In genomic region chr7:46146454-46147255, GRCh38 we compare ENCODE assay signal across 14 cellular contexts.
DNase-seq lines count a peak whose midpoint lies in the region; ATAC-seq, FAIRE-seq and TF ChIP-seq lines count a peak whose summit lies in the region.
"Had no signal": no experiment of that assay in that cellular context is flagged by ENCODE, and none has a peak within 500 bp of the region (broad histone marks: within the 10 kb centered on the region; RNA-seq: fewer than 3 reads in every experiment).

No MANE protein-coding gene starts in this region.

- no peaks in the 10 kb centered on the region for H3K23me2 ChIP-seq in H1 (ENCODE audit: low read depth, low read length)

- no peak for FAIRE-seq in H1 (lab: Jason Lieb, UNC)

- H2AFZ ChIP-seq in H1 (ENCODE audit: low read length) (no peak overlapping the region), osteoblast (ENCODE audit: low read length) (no peak overlapping the region)

- H3K9me3 ChIP-seq in H1 (ENCODE audit: insufficient read depth in 2 of 2, low read depth in 1 of 2, low read length in 1 of 2) (no peaks in the 10 kb centered on the region), osteoblast (ENCODE audit: low read depth, low read length) (no peaks in the 10 kb centered on the region), vagina (no peaks in the 10 kb centered on the region)
- H3K9me3 ChIP-seq: uterus had no signal

- H3K9ac ChIP-seq in H1 (replicated peaks in 1 of 4; ENCODE audit: extremely low read depth in 1 of 4, low read depth in 3 of 4, low read length in 3 of 4): no peak overlapping the region

- H3K14ac ChIP-seq in H1 (ENCODE audit: insufficient read length): no peak overlapping the region

- TF ChIP-seq POLR2A in H1 (IDR thresholded peaks at IDR 0.05; ENCODE audit: control extremely low read depth in 1 of 2, low read depth in 2 of 2, low read length in 2 of 2) (no peak), vagina (IDR thresholded peaks at IDR 0.05) (no peak)

- TF ChIP-seq CTCF in H1 (IDR thresholded peaks at IDR 0.05; ENCODE audit: control extremely low read depth in 1 of 3, insufficient read depth in 1 of 3, low read depth in 1 of 3, low read length in 3 of 3) (no peak), osteoblast (IDR thresholded peaks at IDR 0.05; ENCODE audit: extremely low read depth, low read depth, low read length) (no peak), vagina (IDR thresholded peaks at IDR 0.05) (no peak)

- H2BK5ac ChIP-seq in H1 (ENCODE audit: low read depth, low read length): no peak overlapping the region

- WGBS in H1 (ENCODE audit: extremely low coverage in 1 of 2, insufficient coverage in 1 of 2, insufficient read length in 1 of 2, insufficient replicate concordance in 2 of 2, low coverage in 1 of 2, low lambda C conversion rate in 2 of 2, missing lambda C conversion rate in 1 of 2), 2 experiments: 94% methylated on average over 11 of the region's 11 CpGs; no CpG with 5 or more reads in 1 of the 2 experiments

- H2BK12ac ChIP-seq in H1 (ENCODE audit: low read depth, low read length): peak overlapping the region; percentile 22; the same call in 1 of the 2 replicates

- CTCF ChIA-PET in H1 (lab: Charles Lee; ENCODE audit: partially characterized antibody): interaction anchor here (1.2 kb wide), 2 partner anchors 8 to 954 kb away, joined by 3 read pairs; no protein-coding TSS in a partner anchor

- TF ChIP-seq RAD21 in H1 (IDR thresholded peaks at IDR 0.05 in 1 of 2, conservative IDR thresholded peaks at IDR 0.05 in 1 of 2; ENCODE audit: low read depth in 2 of 2, low read length in 2 of 2): no peak

- intact Hi-C loops in vagina (cut with DNase I): no loop called here

- peak; percentile 90 for DNase-seq in Daoy (ENCODE audit: low read depth)
- peak; percentile 44 to 71 for DNase-seq in NCI-H446 (lab: John Stamatoyannopoulos, UW)
- no peak for DNase-seq in H1 (ENCODE audit: low read depth in 1 of 2, low spot score in 2 of 2)
- peak; percentile 61 for DNase-seq in osteoblast (ENCODE audit: insufficient read length, low spot score, missing footprints)
- DNase-seq in NCI-H1417 treated with DMSO at 0.1 percent for 48 hours (lab: John Stamatoyannopoulos, UW): no peak
- DNase-seq in dermis blood vessel endothelial cell: no peak
- no peak for DNase-seq in vagina (ENCODE audit: extremely low spot score in 2 of 2)
- DNase-seq: activated CD8-positive, alpha-beta T cell treated with anti-CD3 and anti-CD28 coated beads, Interleukin-2, amount 10 ng/mL, durations not matched to agents 7 days and 5 days; activated naive CD4-positive, alpha-beta T cell treated with anti-CD3 and anti-CD28 coated beads, Interleukin-2, amount 10 ng/mL, durations not matched to agents 7 days and 5 days; glutamatergic neuron; NCI-H1092 treated with DMSO at 0.1 percent for 48 hours; T-helper 1 cell; uterus had no signal

- peaks cover 4 to 13% (median 5%) of the 10 kb centered on the region in 4 experiments; a peak in 5 of 7 replicates for H3K4me1 ChIP-seq in H1 (replicated peaks in 1 of 4; ENCODE audit: control insufficient read depth in 3 of 4, insufficient read depth in 4 of 4, low read length in 3 of 4)
- H3K4me1 ChIP-seq in osteoblast (ENCODE audit: insufficient read depth, low read length): peaks cover 36% of the 10 kb centered on the region
- no peaks in the 10 kb centered on the region for H3K4me1 ChIP-seq in vagina
- H3K4me1 ChIP-seq: uterus had no signal

- no peak overlapping the region for H2BK120ac ChIP-seq in H1 (replicated peaks; ENCODE audit: low read depth, low read length)

- H3K4me3 ChIP-seq in H1 (ENCODE audit: extremely low read depth in 1 of 4, insufficient read depth in 2 of 4, low read depth in 3 of 4, low read length in 4 of 4) (no peak overlapping the region), osteoblast (ENCODE audit: insufficient read depth, low read length) (peak overlapping the region; percentile 46), vagina (no peak overlapping the region)
- H3K4me3 ChIP-seq: uterus had no signal

- no peaks in the 10 kb centered on the region for H3K79me1 ChIP-seq in H1 (ENCODE audit: low read depth, low read length)

- H4K20me1 ChIP-seq in H1 (replicated peaks in 1 of 2; ENCODE audit: control insufficient read depth in 1 of 2, insufficient read depth in 2 of 2, low read length in 2 of 2): no peaks in the 10 kb centered on the region
- H4K20me1 ChIP-seq in osteoblast (ENCODE audit: insufficient read depth, low read length): no peaks in the 10 kb centered on the region

- no peak overlapping the region for H3K4ac ChIP-seq in H1 (replicated peaks; ENCODE audit: insufficient read length, low read depth, low read length)

- H2BK15ac ChIP-seq in H1 (ENCODE audit: low read length): no peak overlapping the region

- no peak overlapping the region for H3K56ac ChIP-seq in H1 (replicated peaks; ENCODE audit: insufficient read length, low read depth, low read length)

- H3K4me2 ChIP-seq in H1 (ENCODE audit: insufficient read depth in 1 of 2, low read depth in 2 of 2, low read length in 2 of 2) (no peak overlapping the region), osteoblast (ENCODE audit: insufficient read depth, low read length) (peak overlapping the region; percentile 70)

- no peak overlapping the region for H4K5ac ChIP-seq in H1 (ENCODE audit: insufficient read length, low read depth, low read length)

- no peak for ATAC-seq in HG03025 (IDR thresholded peaks at IDR 0.05; ENCODE audit: low FRiP score, unreplicated experiment)
- ATAC-seq: activated CD8-positive, alpha-beta T cell treated with anti-CD3 and anti-CD28 coated beads, Interleukin-2, amount 10 ng/mL, durations not matched to agents 7 days and 5 days had no signal

- H4K8ac ChIP-seq in H1 (ENCODE audit: extremely low read depth, insufficient read depth, low read length): no peak overlapping the region

- no peak overlapping the region for H3K18ac ChIP-seq in H1 (ENCODE audit: extremely low read depth, low read length)

- POLR2A ChIA-PET in H1 (lab: Charles Lee; ENCODE audit: partially characterized antibody): interaction anchor here (1.3 kb wide), 1 partner anchor 224 kb away, joined by 5 read pairs; no protein-coding TSS in a partner anchor

- H3K36me3 ChIP-seq in H1 (ENCODE audit: control insufficient read depth in 2 of 4, insufficient read depth in 4 of 4, low read length in 3 of 4) (no peaks in the 10 kb centered on the region; a peak in 1 of 8 replicates), osteoblast (ENCODE audit: insufficient read depth, low read length) (no peaks in the 10 kb centered on the region), vagina (no peaks in the 10 kb centered on the region)
- H3K36me3 ChIP-seq: uterus had no signal

- no peak overlapping the region for H3K23ac ChIP-seq in H1 (ENCODE audit: insufficient read length)

- H2BK20ac ChIP-seq in H1 (ENCODE audit: low read length): peak overlapping the region; percentile 66; the same call in 1 of the 2 replicates

- no peak overlapping the region for H4K91ac ChIP-seq in H1 (replicated peaks; ENCODE audit: insufficient read length, low read length)

- no peaks in the 10 kb centered on the region for H3K79me2 ChIP-seq in H1 (ENCODE audit: control insufficient read depth in 1 of 2, insufficient read depth in 2 of 2, low read length in 2 of 2)
- no peaks in the 10 kb centered on the region for H3K79me2 ChIP-seq in osteoblast (ENCODE audit: insufficient read depth, low read length)

- H2AK5ac ChIP-seq in H1 (ENCODE audit: low read depth, low read length): no peak overlapping the region

- H3K27me3 ChIP-seq in H1 (replicated peaks in 1 of 4; ENCODE audit: control insufficient read depth in 3 of 4, extremely low read depth in 1 of 4, insufficient read depth in 3 of 4, low read length in 3 of 4) (no peaks in the 10 kb centered on the region), osteoblast (ENCODE audit: insufficient read depth, low read length) (no peaks in the 10 kb centered on the region), vagina (no peaks in the 10 kb centered on the region)
- H3K27me3 ChIP-seq: uterus had no signal

- TF ChIP-seq EP300 in H1 (IDR thresholded peaks at IDR 0.05; ENCODE audit: borderline replicate concordance in 1 of 2, low read depth in 2 of 2, low read length in 2 of 2): no peak

- H3K27ac ChIP-seq in H1 (ENCODE audit: low read depth, low read length) (no peak overlapping the region), osteoblast (ENCODE audit: low read depth, low read length) (peak overlapping the region; percentile 97), vagina (no peak overlapping the region)
- H3K27ac ChIP-seq: uterus had no signal

TF ChIP-seq in H1, 55 proteins besides CTCF, POLR2A, EP300 and RAD21:
- TF ChIP-seq SUZ12 (IDR thresholded peaks at IDR 0.05; ENCODE audit: low read length) (no peak), SRF (IDR thresholded peaks at IDR 0.05; ENCODE audit: low read depth, low read length) (no peak), SP4 (IDR thresholded peaks at IDR 0.05; ENCODE audit: low read length) (no peak), TCF12 (IDR thresholded peaks at IDR 0.05; ENCODE audit: low read depth, low read length) (no peak), KDM4A (IDR thresholded peaks at IDR 0.05; ENCODE audit: low read depth, low read length, severe bottlenecking) (no peak)
TF ChIP-seq in H1: peak in this region for 0.

Comparison
In these comparisons a context has a peak if more than half of its experiments do, and no peak if none do; other contexts are left out.
1. DNase-seq: peak in Daoy (single experiment), NCI-H446 (2 of 2) and osteoblast (single experiment); none in H1 (0 of 2), NCI-H1417 treated with DMSO at 0.1 percent for 48 hours (single experiment), dermis blood vessel endothelial cell (single experiment) and vagina (0 of 2).